In the genomic region with DNA sequence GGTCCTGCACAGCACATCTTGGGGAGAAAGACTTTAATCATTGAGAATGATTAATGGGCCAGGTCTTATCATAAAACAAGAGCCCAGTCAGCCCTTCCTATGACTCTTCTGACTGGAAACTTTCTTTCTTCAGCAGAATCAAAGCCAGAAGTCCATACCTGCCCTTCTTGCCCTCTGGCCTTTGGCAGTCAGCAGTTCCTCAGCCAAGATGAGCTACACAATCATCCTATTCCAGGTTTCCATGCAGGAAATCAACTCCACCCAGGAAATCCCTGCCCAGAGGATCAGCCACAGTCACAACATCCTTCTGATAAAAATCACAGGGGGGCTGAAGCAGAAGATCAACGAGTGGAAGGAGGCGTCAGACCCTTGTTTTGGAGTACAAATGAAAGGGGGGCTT, we compare ENCODE assay signal across 15 cellular contexts. TPM values are rescaled to one million over a fixed set of nuclear protein-coding genes. Genes with fewer than 3 reads are reported as not detected.
DNase-seq lines count a peak whose midpoint lies in the region; ATAC-seq, FAIRE-seq and TF ChIP-seq lines count a peak whose summit lies in the region.
"Had no signal": no experiment of that assay in that cellular context is flagged by ENCODE, and none has a peak within 500 bp of the region (broad histone marks: within the 10 kb centered on the region; RNA-seq: fewer than 3 reads in every experiment).

No MANE protein-coding gene starts in this region.

- no peaks in the 10 kb centered on the region for H3K79me2 ChIP-seq in PC-3 (ENCODE audit: low read length)

- no peaks in the 10 kb centered on the region for H3K27me3 ChIP-seq in CD4-positive, alpha-beta T cell (ENCODE audit: control insufficient read depth, insufficient read depth, low read length)
- no peaks in the 10 kb centered on the region for H3K27me3 ChIP-seq in PC-3 (ENCODE audit: low read length)
- H3K27me3 ChIP-seq in bronchial epithelial cell (ENCODE audit: control insufficient read depth, insufficient read depth, low read length): no peaks in the 10 kb centered on the region

- peak overlapping the region; percentile 63 for H3K9ac ChIP-seq in PC-3 (ENCODE audit: low read length)
- H3K9ac ChIP-seq: KMS-11 had no signal

- H2AFZ ChIP-seq in PC-3 (ENCODE audit: low read length): peak overlapping the region; percentile 42; the same call in 1 of the 2 replicates

- no peak for TF ChIP-seq CTCF in CD4-positive, alpha-beta T cell (IDR thresholded peaks at IDR 0.05)
- TF ChIP-seq CTCF in PC-3 (conservative IDR thresholded peaks at IDR 0.05; ENCODE audit: low read depth, low read length) (no peak), bronchial epithelial cell (IDR thresholded peaks at IDR 0.05; ENCODE audit: insufficient read depth, low read length, severe bottlenecking) (no peak), GM10248 (IDR thresholded peaks at IDR 0.05; ENCODE audit: control extremely low read depth, extremely low read depth, low read depth, missing control alignments) (no peak)

- no peak for FAIRE-seq in bronchial epithelial cell (lab: Jason Lieb, UNC)
- FAIRE-seq: G401.6 had no signal

- H3K4me2 ChIP-seq in PC-3 (ENCODE audit: low read length): peak overlapping the region; percentile 84
- H3K4me2 ChIP-seq: KMS-11 had no signal

- no peaks in the 10 kb centered on the region for H3K9me3 Mint-ChIP-seq in CD4-positive, alpha-beta T cell
- H3K9me3 Mint-ChIP-seq in naive thymus-derived CD8-positive, alpha-beta T cell: no peaks in the 10 kb centered on the region
- H3K9me3 Mint-ChIP-seq: mesothelial cell of epicardium had no signal

- no peaks in the 10 kb centered on the region for H3K9me2 ChIP-seq in PC-3 (replicated peaks; ENCODE audit: low read length)

- peak overlapping the region; percentile 87 for H3K27ac Mint-ChIP-seq in CD4-positive, alpha-beta T cell
- peak overlapping the region; percentile 84 to 99 (median 93) for H3K27ac Mint-ChIP-seq in naive thymus-derived CD8-positive, alpha-beta T cell
- H3K27ac Mint-ChIP-seq: mesothelial cell of epicardium had no signal

- no peaks in the 10 kb centered on the region for H4K20me1 ChIP-seq in PC-3 (ENCODE audit: low read length)

- no peaks in the 10 kb centered on the region for H3K27me3 Mint-ChIP-seq in CD4-positive, alpha-beta T cell
- no peaks in the 10 kb centered on the region for H3K27me3 Mint-ChIP-seq in naive thymus-derived CD8-positive, alpha-beta T cell

- H3K9me3 ChIP-seq in CD4-positive, alpha-beta T cell (ENCODE audit: control insufficient read depth, low read length): no peaks in the 10 kb centered on the region
- H3K9me3 ChIP-seq in PC-3 (ENCODE audit: low read length): no peaks in the 10 kb centered on the region

- intact Hi-C loops in CD4-positive, alpha-beta T cell (cut with DNase I, micrococcal nuclease): loop anchor here (1.0 to 2.0 kb wide), 3 partner anchors 26 to 79 kb away; a partner anchor contains a TSS
- intact Hi-C loops in PC-3 (cut with micrococcal nuclease): loop anchor here (1.0 to 2.0 kb wide), 3 partner anchors 27 to 73 kb away; a partner anchor contains a TSS

- H3K4me3 ChIP-seq in PC-3 (ENCODE audit: low read length) (peak overlapping the region; percentile 47), bronchial epithelial cell (ENCODE audit: low read depth, low read length) (no peak overlapping the region)

- CTCF ChIA-PET in CD4-positive, alpha-beta T cell (lab: Charles Lee): interaction anchor here (1.3 to 5.6 kb wide), 7 partner anchors 13 to 290 kb away, joined by 3 to 38 read pairs (median 5); a partner anchor contains a TSS
- CTCF ChIA-PET in PC-3 (lab: Charles Lee): interaction anchor here (0.6 to 2.7 kb wide), 6 partner anchors 25 to 290 kb away, joined by 3 to 40 read pairs (median 4); no protein-coding TSS in a partner anchor
- CTCF ChIA-PET in GM10248 (lab: Yijun Ruan, JAX): interaction anchor here (0.9 to 14.0 kb wide), 8 partner anchors 10 to 367 kb away, joined by 3 to 308 read pairs (median 7); a partner anchor contains a TSS

- H3F3A ChIP-seq in PC-3 (ENCODE audit: low read length, unreplicated experiment): peaks cover 11% of the 10 kb centered on the region

- ATAC-seq in CD4-positive, alpha-beta T cell (ENCODE audit: poor library complexity): no peak
- ATAC-seq in PC-3 (peak; percentile 8), GM21737 (IDR thresholded peaks at IDR 0.05; ENCODE audit: unreplicated experiment) (no peak), HG03439 (IDR thresholded peaks at IDR 0.05; ENCODE audit: unreplicated experiment) (no peak)
- no peak for ATAC-seq in naive thymus-derived CD8-positive, alpha-beta T cell

- H3K27ac ChIP-seq in CD4-positive, alpha-beta T cell (ENCODE audit: low read depth, low read length): peak overlapping the region; percentile 67
- H3K27ac ChIP-seq in PC-3 (ENCODE audit: low read length): peak overlapping the region; percentile 93
- H3K27ac ChIP-seq: C4-2B, KMS-11 had no signal

- POLR2A ChIA-PET in CD4-positive, alpha-beta T cell (lab: Charles Lee): interaction anchor here (0.9 to 3.3 kb wide), 6 partner anchors 10 to 289 kb away, joined by 4 to 32 read pairs (median 6); a partner anchor contains a TSS
- POLR2A ChIA-PET in PC-3 (lab: Charles Lee; ENCODE audit: unreplicated experiment) (interaction anchor here (1.3 kb wide), 1 partner anchor 27 kb away, joined by 6 read pairs; a partner anchor contains a TSS), GM10248 (lab: Yijun Ruan, JAX) (interaction anchor here (0.6 kb wide), 1 partner anchor 62 kb away, joined by 3 read pairs; no protein-coding TSS in a partner anchor)
- POLR2A ChIA-PET in naive thymus-derived CD8-positive, alpha-beta T cell (lab: Charles Lee): interaction anchor here (0.6 to 3.4 kb wide), 3 partner anchors 27 to 193 kb away, joined by 5 to 26 read pairs (median 22); a partner anchor contains a TSS

- peaks cover 25% of the 10 kb centered on the region for H3K36me3 Mint-ChIP-seq in CD4-positive, alpha-beta T cell (ENCODE audit: low read depth)
- H3K36me3 Mint-ChIP-seq in naive thymus-derived CD8-positive, alpha-beta T cell: peaks cover 0 to 30% (median 5%) of the 10 kb centered on the region in 3 donors

- H3K36me3 ChIP-seq in PC-3 (ENCODE audit: low read depth, low read length): peaks cover 8% of the 10 kb centered on the region; the same call in 1 of the 2 replicates
- no peaks in the 10 kb centered on the region for H3K36me3 ChIP-seq in bronchial epithelial cell (ENCODE audit: control insufficient read depth, insufficient read depth, low read length)

- H3K4me1 Mint-ChIP-seq in CD4-positive, alpha-beta T cell (ENCODE audit: low read depth): peaks cover 35% of the 10 kb centered on the region
- H3K4me1 Mint-ChIP-seq in naive thymus-derived CD8-positive, alpha-beta T cell: peaks cover 17 to 34% (median 31%) of the 10 kb centered on the region in 4 donors
- H3K4me1 Mint-ChIP-seq: mesothelial cell of epicardium had no signal

- TSS peak; percentile 77 for BruUV-seq in PC-3 (replicated peaks; lab: Mats Ljungman, UMichigan)

- DNase-seq in CD4-positive, alpha-beta T cell: no peak
- DNase-seq in PC-3 (peak; percentile 21), bronchial epithelial cell (ENCODE audit: low read depth) (peak; percentile 71), GM10248 (ENCODE audit: extremely low spot score) (no peak)
- DNase-seq in naive thymus-derived CD8-positive, alpha-beta T cell: no peak
- DNase-seq in stimulated activated CD4-positive, alpha-beta T cell treated with anti-CD3 and anti-CD28 coated beads, Interleukin-2, amount 100 ng/mL, for 24 hours: no peak
- DNase-seq: H7, SHP77 had no signal

- peaks cover 28% of the 10 kb centered on the region for H3K4me1 ChIP-seq in PC-3 (ENCODE audit: insufficient read depth, low read length)

- H3K4me3 Mint-ChIP-seq in CD4-positive, alpha-beta T cell: peak overlapping the region; percentile 39
- H3K4me3 Mint-ChIP-seq in naive thymus-derived CD8-positive, alpha-beta T cell: peak overlapping the region in 8 of 10 donors; percentile 23 to 88 (median 58)
- H3K4me3 Mint-ChIP-seq: mesothelial cell of epicardium had no signal

RNA-seq across cellular contexts. Expression of a gene that starts 26.9 kb away (rescaled TPM):
- total RNA-seq in CD4-positive, alpha-beta T cell: 10 to 100 TPM; 18.3 to 20.5 TPM
- 9.4 and 10.2 TPM in 2 replicates for total RNA-seq in PC-3 (2014; rRNA removed)
- 3.7 and 5.8 TPM in 2 replicates for total RNA-seq in bronchial epithelial cell
- 10 to 100 TPM; 37.6 to 39.2 TPM for total RNA-seq in naive thymus-derived CD8-positive, alpha-beta T cell
- 1 to 10 TPM; 4.7 to 9.7 (median 6.6) TPM for polyA plus RNA-seq in naive thymus-derived CD8-positive, alpha-beta T cell

RNA-seq across cellular contexts. Expression of a gene that starts 33.4 kb away (rescaled TPM):
- 1 to 10 TPM; 7.5 to 8.7 TPM for total RNA-seq in CD4-positive, alpha-beta T cell
- total RNA-seq in PC-3 (2014; rRNA removed): 35.2 and 37.4 TPM in 2 replicates
- total RNA-seq in bronchial epithelial cell: 31.7 and 40.8 TPM in 2 replicates
- 10 to 100 TPM; 34.3 to 40.4 TPM for total RNA-seq in naive thymus-derived CD8-positive, alpha-beta T cell
- 10 to 100 TPM; 47.7 to 50.3 (median 48.6) TPM for polyA plus RNA-seq in naive thymus-derived CD8-positive, alpha-beta T cell

RNA-seq across cellular contexts. Expression of a gene that starts 44.5 kb away (rescaled TPM):
- not detected for total RNA-seq in CD4-positive, alpha-beta T cell
- total RNA-seq in PC-3 (2014; rRNA removed) (not detected in 2 replicates), bronchial epithelial cell (11.3 and 22.1 TPM in 2 replicates)
- total RNA-seq in naive thymus-derived CD8-positive, alpha-beta T cell: not detected
- not detected for polyA plus RNA-seq in naive thymus-derived CD8-positive, alpha-beta T cell
- total RNA-seq: cerebellum, H7, mesothelial cell of epicardium had no signal

Comparison
In these comparisons a context has a peak if more than half of its experiments do, and no peak if none do; other contexts are left out.
1. DNase-seq: peak in PC-3 (single experiment) and bronchial epithelial cell (single experiment); none in CD4-positive, alpha-beta T cell (0 of 10), naive thymus-derived CD8-positive, alpha-beta T cell (0 of 10), GM10248 (single experiment) and stimulated activated CD4-positive, alpha-beta T cell treated with anti-CD3 and anti-CD28 coated beads, Interleukin-2, amount 100 ng/mL, for 24 hours (0 of 2).
2. RNA of a gene that starts 44.5 kb away (total RNA-seq): 11.3 to 22.1 TPM in bronchial epithelial cell; not detected in CD4-positive, alpha-beta T cell, not detected in PC-3 and not detected in naive thymus-derived CD8-positive, alpha-beta T cell; every median in the first group is over 10 times any median in the second.